In the genomic region with DNA sequence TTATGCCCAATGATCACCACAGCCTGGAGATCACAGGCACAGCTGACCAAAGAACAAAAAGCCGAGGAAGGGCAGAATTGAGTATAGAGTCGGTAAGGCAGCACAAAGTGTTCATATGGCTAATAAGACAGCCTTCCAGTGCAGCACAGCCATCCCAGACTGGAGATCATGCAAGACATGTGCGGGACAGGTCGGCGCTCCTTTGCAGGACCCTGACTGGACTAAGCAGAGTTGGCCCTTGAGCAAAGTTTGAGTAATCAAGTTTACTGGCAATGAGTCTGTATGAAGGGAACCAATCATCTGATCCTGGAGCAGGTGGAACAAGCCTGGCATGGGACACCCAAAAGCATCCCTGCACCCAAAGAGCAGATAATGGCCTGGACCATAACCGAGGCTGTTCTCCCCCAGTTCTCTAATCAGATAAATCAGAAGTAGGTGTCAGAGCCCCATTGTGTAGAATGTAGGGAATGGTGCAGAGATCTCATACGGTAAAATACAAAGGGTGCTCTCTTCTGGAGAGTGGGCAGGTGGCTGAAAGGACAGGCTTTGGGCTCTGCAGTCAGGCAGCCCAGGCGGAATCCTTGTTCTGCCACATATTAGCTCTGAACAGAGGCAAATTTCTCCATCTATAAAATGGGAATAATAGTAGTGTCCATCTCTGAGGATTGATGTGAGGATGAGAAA, we compare ENCODE assay signal across 14 cellular contexts. TPM values are rescaled to one million over a fixed set of nuclear protein-coding genes. Genes with fewer than 3 reads are reported as not detected.
DNase-seq lines count a peak whose midpoint lies in the region; ATAC-seq and TF ChIP-seq lines count a peak whose summit lies in the region.
"Had no signal": no experiment of that assay in that cellular context is flagged by ENCODE, and none has a peak within 500 bp of the region (broad histone marks: within the 10 kb centered on the region; RNA-seq: fewer than 3 reads in every experiment).

No MANE protein-coding gene starts in this region.

- peak in 31 of 56 donors; percentile 9 to 57 (median 34) for TF ChIP-seq CTCF in dorsolateral prefrontal cortex (IDR thresholded peaks at IDR 0.05 in 54 of 56, conservative IDR thresholded peaks at IDR 0.05 in 2 of 56; ENCODE audit: low read depth in 1 of 56, partially characterized antibody in 56 of 56)
- TF ChIP-seq CTCF in osteocyte (IDR thresholded peaks at IDR 0.05): no peak

- no peak overlapping the region for H3K4me3 ChIP-seq in dorsolateral prefrontal cortex
- H3K4me3 ChIP-seq: coronary artery, gastrocnemius medialis, vagina had no signal

- peaks cover 2% of the 10 kb centered on the region for H3K4me1 Mint-ChIP-seq in activated naive CD8-positive, alpha-beta T cell treated with anti-CD3 and anti-CD28 coated beads, Interleukin-2, amount 50 U/mL, for 24 hours
- peaks cover 8% of the 10 kb centered on the region for H3K4me1 Mint-ChIP-seq in activated naive CD8-positive, alpha-beta T cell treated with anti-CD3 and anti-CD28 coated beads for 36 hours
- no peaks in the 10 kb centered on the region for H3K4me1 Mint-ChIP-seq in osteocyte (ENCODE audit: unreplicated experiment)

- no peaks in the 10 kb centered on the region for H3K27me3 Mint-ChIP-seq in activated naive CD8-positive, alpha-beta T cell treated with anti-CD3 and anti-CD28 coated beads, Interleukin-2, amount 50 U/mL, for 24 hours
- peaks cover 5% of the 10 kb centered on the region for H3K27me3 Mint-ChIP-seq in activated naive CD8-positive, alpha-beta T cell treated with anti-CD3 and anti-CD28 coated beads for 36 hours
- peaks cover 4% of the 10 kb centered on the region for H3K27me3 Mint-ChIP-seq in osteocyte (ENCODE audit: unreplicated experiment)

- H3K4me3 Mint-ChIP-seq in activated naive CD8-positive, alpha-beta T cell treated with anti-CD3 and anti-CD28 coated beads, Interleukin-2, amount 50 U/mL, for 24 hours: no peak overlapping the region
- no peak overlapping the region for H3K4me3 Mint-ChIP-seq in activated naive CD8-positive, alpha-beta T cell treated with anti-CD3 and anti-CD28 coated beads for 36 hours
- no peak overlapping the region for H3K4me3 Mint-ChIP-seq in osteocyte (ENCODE audit: unreplicated experiment)
- H3K4me3 Mint-ChIP-seq: activated naive CD8-positive, alpha-beta T cell had no signal

- no peaks in the 10 kb centered on the region for H3K27me3 ChIP-seq in dorsolateral prefrontal cortex
- H3K27me3 ChIP-seq: gastrocnemius medialis, vagina had no signal

- intact Hi-C loops in dorsolateral prefrontal cortex (cut with DNase I): no loop called here

- no peaks in the 10 kb centered on the region for H3K9me3 Mint-ChIP-seq in activated naive CD8-positive, alpha-beta T cell treated with anti-CD3 and anti-CD28 coated beads, Interleukin-2, amount 50 U/mL, for 24 hours
- no peaks in the 10 kb centered on the region for H3K9me3 Mint-ChIP-seq in activated naive CD8-positive, alpha-beta T cell treated with anti-CD3 and anti-CD28 coated beads for 36 hours
- no peaks in the 10 kb centered on the region for H3K9me3 Mint-ChIP-seq in osteocyte (ENCODE audit: unreplicated experiment)

- peak; percentile 33 for ATAC-seq in activated naive CD8-positive, alpha-beta T cell treated with anti-CD3 and anti-CD28 coated beads, Interleukin-2, amount 50 U/mL, for 24 hours
- ATAC-seq in GM21360 (IDR thresholded peaks at IDR 0.05; ENCODE audit: unreplicated experiment): no peak
- ATAC-seq: gastrocnemius medialis, left lobe of liver had no signal

- DNase-seq in activated naive CD8-positive, alpha-beta T cell treated with anti-CD3 and anti-CD28 coated beads, Interleukin-2, amount 50 U/mL, for 24 hours: no peak
- DNase-seq in activated naive CD8-positive, alpha-beta T cell treated with anti-CD3 and anti-CD28 coated beads for 36 hours: no peak
- DNase-seq in NCI-H1092 treated with DMSO at 0.1 percent for 48 hours (lab: John Stamatoyannopoulos, UW) (peak; percentile 20), dorsolateral prefrontal cortex (peak in 1 of 10 donors; percentile 38), putamen (ENCODE audit: low spot score) (peak; percentile 21), osteocyte (ENCODE audit: extremely low spot score, unreplicated experiment) (no peak), HuH-7.5 (ENCODE audit: low spot score) (no peak)
- DNase-seq: gastrocnemius medialis, NCI-H187 had no signal

- no peak overlapping the region for H3K27ac ChIP-seq in dorsolateral prefrontal cortex
- H3K27ac ChIP-seq: coronary artery, gastrocnemius medialis, vagina had no signal

- no peaks in the 10 kb centered on the region for H3K36me3 Mint-ChIP-seq in activated naive CD8-positive, alpha-beta T cell treated with anti-CD3 and anti-CD28 coated beads, Interleukin-2, amount 50 U/mL, for 24 hours (ENCODE audit: low read depth)
- no peaks in the 10 kb centered on the region for H3K36me3 Mint-ChIP-seq in activated naive CD8-positive, alpha-beta T cell treated with anti-CD3 and anti-CD28 coated beads for 36 hours
- no peaks in the 10 kb centered on the region for H3K36me3 Mint-ChIP-seq in osteocyte (ENCODE audit: unreplicated experiment)
- H3K36me3 Mint-ChIP-seq: activated naive CD8-positive, alpha-beta T cell had no signal

- no peak overlapping the region for H3K27ac Mint-ChIP-seq in activated naive CD8-positive, alpha-beta T cell treated with anti-CD3 and anti-CD28 coated beads, Interleukin-2, amount 50 U/mL, for 24 hours
- H3K27ac Mint-ChIP-seq in activated naive CD8-positive, alpha-beta T cell treated with anti-CD3 and anti-CD28 coated beads for 36 hours: no peak overlapping the region
- H3K27ac Mint-ChIP-seq in osteocyte (ENCODE audit: unreplicated experiment): no peak overlapping the region
- H3K27ac Mint-ChIP-seq: activated naive CD8-positive, alpha-beta T cell had no signal

RNA-seq across cellular contexts. Expression of a gene that starts 10.7 kb away (rescaled TPM):
- not detected for total RNA-seq in activated naive CD8-positive, alpha-beta T cell treated with anti-CD3 and anti-CD28 coated beads for 36 hours
- 1 to 10 TPM in 33 of 120 experiments, under 1 TPM in 55, not detected in 32; 0.35 to 2.3 (median 0.83) TPM for total RNA-seq in dorsolateral prefrontal cortex
- total RNA-seq in osteocyte: not detected in 2 replicates
- total RNA-seq: left lobe of liver, vagina had no signal

Comparison
In these comparisons a context has a peak if more than half of its experiments do, and no peak if none do; other contexts are left out.
1. DNase-seq: peak in NCI-H1092 treated with DMSO at 0.1 percent for 48 hours (single experiment) and putamen (single experiment); none in activated naive CD8-positive, alpha-beta T cell treated with anti-CD3 and anti-CD28 coated beads, Interleukin-2, amount 50 U/mL, for 24 hours (single experiment), activated naive CD8-positive, alpha-beta T cell treated with anti-CD3 and anti-CD28 coated beads for 36 hours (single experiment), osteocyte (single experiment) and HuH-7.5 (single experiment).